ENCODE assay signal across 1 cellular context in the genomic region with DNA sequence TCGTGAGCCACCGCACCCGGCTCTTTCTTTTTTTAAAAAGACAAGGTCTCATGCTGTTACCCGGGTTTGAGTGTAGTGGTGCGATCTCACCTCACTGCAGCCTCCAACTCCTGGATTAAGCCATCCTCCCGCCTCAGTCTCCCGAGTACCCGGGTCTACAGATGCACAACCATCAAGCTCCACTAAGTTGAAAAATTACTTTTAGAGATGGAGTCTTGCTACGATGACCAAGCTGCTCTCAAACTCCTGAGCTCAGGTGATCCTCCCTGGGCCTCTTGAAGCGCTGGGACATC.
TF ChIP-seq lines count a peak whose summit lies in the region.

No MANE protein-coding gene starts in this region.

TF ChIP-seq in A549, 52 proteins besides CTCF, POLR2A, EP300 and RAD21 (continued from another document):
- TF ChIP-seq, protein P1, sequence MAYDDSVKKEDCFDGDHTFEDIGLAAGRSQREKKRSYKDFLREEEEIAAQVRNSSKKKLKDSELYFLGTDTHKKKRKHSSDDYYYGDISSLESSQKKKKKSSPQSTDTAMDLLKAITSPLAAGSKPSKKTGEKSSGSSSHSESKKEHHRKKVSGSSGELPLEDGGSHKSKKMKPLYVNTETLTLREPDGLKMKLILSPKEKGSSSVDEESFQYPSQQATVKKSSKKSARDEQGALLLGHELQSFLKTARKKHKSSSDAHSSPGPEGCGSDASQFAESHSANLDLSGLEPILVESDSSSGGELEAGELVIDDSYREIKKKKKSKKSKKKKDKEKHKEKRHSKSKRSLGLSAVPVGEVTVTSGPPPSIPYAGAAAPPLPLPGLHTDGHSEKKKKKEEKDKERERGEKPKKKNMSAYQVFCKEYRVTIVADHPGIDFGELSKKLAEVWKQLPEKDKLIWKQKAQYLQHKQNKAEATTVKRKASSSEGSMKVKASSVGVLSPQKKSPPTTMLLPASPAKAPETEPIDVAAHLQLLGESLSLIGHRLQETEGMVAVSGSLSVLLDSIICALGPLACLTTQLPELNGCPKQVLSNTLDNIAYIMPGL (CRISPR knock-in tag; IDR thresholded peaks at IDR 0.05; ENCODE audit: borderline replicate concordance) = no peak
- TF ChIP-seq, protein P2, sequence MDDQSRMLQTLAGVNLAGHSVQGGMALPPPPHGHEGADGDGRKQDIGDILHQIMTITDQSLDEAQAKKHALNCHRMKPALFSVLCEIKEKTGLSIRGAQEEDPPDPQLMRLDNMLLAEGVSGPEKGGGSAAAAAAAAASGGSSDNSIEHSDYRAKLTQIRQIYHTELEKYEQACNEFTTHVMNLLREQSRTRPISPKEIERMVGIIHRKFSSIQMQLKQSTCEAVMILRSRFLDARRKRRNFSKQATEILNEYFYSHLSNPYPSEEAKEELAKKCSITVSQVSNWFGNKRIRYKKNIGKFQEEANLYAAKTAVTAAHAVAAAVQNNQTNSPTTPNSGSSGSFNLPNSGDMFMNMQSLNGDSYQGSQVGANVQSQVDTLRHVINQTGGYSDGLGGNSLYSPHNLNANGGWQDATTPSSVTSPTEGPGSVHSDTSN (IDR thresholded peaks at IDR 0.05) = no peak
- TF ChIP-seq GATA3 (IDR thresholded peaks at IDR 0.05; ENCODE audit: borderline replicate concordance) (no peak), TP53 (CRISPR knock-in tag; IDR thresholded peaks at IDR 0.05) (no peak), SREBF2 (IDR thresholded peaks at IDR 0.05) (no peak), MAFK (IDR thresholded peaks at IDR 0.05; ENCODE audit: partially characterized antibody) (no peak)
- TF ChIP-seq, protein P3, sequence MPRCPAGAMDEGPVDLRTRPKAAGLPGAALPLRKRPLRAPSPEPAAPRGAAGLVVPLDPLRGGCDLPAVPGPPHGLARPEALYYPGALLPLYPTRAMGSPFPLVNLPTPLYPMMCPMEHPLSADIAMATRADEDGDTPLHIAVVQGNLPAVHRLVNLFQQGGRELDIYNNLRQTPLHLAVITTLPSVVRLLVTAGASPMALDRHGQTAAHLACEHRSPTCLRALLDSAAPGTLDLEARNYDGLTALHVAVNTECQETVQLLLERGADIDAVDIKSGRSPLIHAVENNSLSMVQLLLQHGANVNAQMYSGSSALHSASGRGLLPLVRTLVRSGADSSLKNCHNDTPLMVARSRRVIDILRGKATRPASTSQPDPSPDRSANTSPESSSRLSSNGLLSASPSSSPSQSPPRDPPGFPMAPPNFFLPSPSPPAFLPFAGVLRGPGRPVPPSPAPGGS (IDR thresholded peaks at IDR 0.05) = no peak
TF ChIP-seq in A549: peak in this region for 0.
